Comparison of ENCODE assay signal across 8 cellular contexts in the genomic region with DNA sequence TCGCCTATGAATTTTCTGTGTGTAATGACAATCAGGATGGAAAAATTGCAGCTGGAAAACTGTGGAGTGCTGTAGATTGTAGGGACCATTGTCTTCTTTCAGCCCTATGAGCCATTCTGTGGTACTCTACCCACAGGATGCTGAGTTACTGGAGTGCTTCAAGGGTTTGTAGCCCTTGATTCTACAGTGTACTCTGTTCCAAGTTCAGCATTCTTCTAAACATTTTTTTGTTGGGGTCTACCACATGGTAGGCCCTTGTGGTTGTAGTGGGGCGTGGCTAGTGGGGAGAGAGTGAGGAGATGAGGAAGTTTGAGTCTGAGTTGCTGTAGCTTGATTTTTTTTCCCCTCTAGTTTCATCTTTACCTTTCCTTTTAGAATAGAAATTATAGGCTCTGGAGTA. TPM values are rescaled to one million over a fixed set of nuclear protein-coding genes. Genes with fewer than 3 reads are reported as not detected.
DNase-seq lines count a peak whose midpoint lies in the region; ATAC-seq and TF ChIP-seq lines count a peak whose summit lies in the region.

No MANE protein-coding gene starts in this region.

- H3K4me3 ChIP-seq in AG10803 (ENCODE audit: low read length) = no peak overlapping the region
- H3K4me3 ChIP-seq in esophagus muscularis mucosa = no peak overlapping the region

- no peaks in the 10 kb centered on the region for H3K9me3 ChIP-seq in esophagus muscularis mucosa

- TF ChIP-seq POLR2A in esophagus muscularis mucosa (IDR thresholded peaks at IDR 0.05; ENCODE audit: low read depth) = no peak

- no peak overlapping the region for H3K27ac ChIP-seq in esophagus muscularis mucosa (replicated peaks in 1 of 4)

- intact Hi-C loops in esophagus muscularis mucosa (cut with DNase I) = no loop called here

- no peaks in the 10 kb centered on the region for H3K27me3 ChIP-seq in esophagus muscularis mucosa

- H3K36me3 ChIP-seq in esophagus muscularis mucosa = no peaks in the 10 kb centered on the region

- H3K4me1 ChIP-seq in esophagus muscularis mucosa = peaks cover 0 to 16% (median 5%) of the 10 kb centered on the region in 4 donors

- 93% methylated on average over 2 of the region's 2 CpGs for WGBS in esophagus muscularis mucosa

- TF ChIP-seq CTCF in AG10803 (conservative IDR thresholded peaks at IDR 0.05; ENCODE audit: low read length) (no peak), esophagus muscularis mucosa (IDR thresholded peaks at IDR 0.05) (no peak)

- ATAC-seq in GM19351 (IDR thresholded peaks at IDR 0.05; ENCODE audit: unreplicated experiment) (peak; percentile 88), HG02884 (IDR thresholded peaks at IDR 0.05; ENCODE audit: unreplicated experiment) (no peak)

- DNase-seq in AG10803 (ENCODE audit: low read depth) (peak; percentile 96), HS-27A (ENCODE audit: low read depth) (peak; percentile 69), iPS-NIHi11 (ENCODE audit: low spot score) (peak; percentile 17), cortex of kidney (lab: John Stamatoyannopoulos, UW) (no peak), esophagus muscularis mucosa (ENCODE audit: extremely low spot score) (no peak)
- DNase-seq in activated CD8-positive, alpha-beta memory T cell treated with anti-CD3 and anti-CD28 coated beads, Interleukin-2, amount 50 U/mL, for 1 hour (ENCODE audit: extremely low read depth) = peak; percentile 23

- no peak for TF ChIP-seq EP300 in esophagus muscularis mucosa (IDR thresholded peaks at IDR 0.05)

RNA-seq across cellular contexts. Expression of gene REEP3, which starts 33.5 kb away (rescaled TPM):
- total RNA-seq in esophagus muscularis mucosa = 100 to 1,000 TPM in 2 of 4 donors, 10 to 100 TPM in 2; 60.3 to 115 (median 89.2) TPM

Comparison
In these comparisons a context has a peak if more than half of its experiments do, and no peak if none do; other contexts are left out.
1. DNase-seq: peak in AG10803 (single experiment), HS-27A (single experiment), activated CD8-positive, alpha-beta memory T cell treated with anti-CD3 and anti-CD28 coated beads, Interleukin-2, amount 50 U/mL, for 1 hour (single experiment) and iPS-NIHi11 (single experiment); none in cortex of kidney (single experiment) and esophagus muscularis mucosa (single experiment).